Comparison of ENCODE assay signal across 25 cellular contexts in the genomic region with DNA sequence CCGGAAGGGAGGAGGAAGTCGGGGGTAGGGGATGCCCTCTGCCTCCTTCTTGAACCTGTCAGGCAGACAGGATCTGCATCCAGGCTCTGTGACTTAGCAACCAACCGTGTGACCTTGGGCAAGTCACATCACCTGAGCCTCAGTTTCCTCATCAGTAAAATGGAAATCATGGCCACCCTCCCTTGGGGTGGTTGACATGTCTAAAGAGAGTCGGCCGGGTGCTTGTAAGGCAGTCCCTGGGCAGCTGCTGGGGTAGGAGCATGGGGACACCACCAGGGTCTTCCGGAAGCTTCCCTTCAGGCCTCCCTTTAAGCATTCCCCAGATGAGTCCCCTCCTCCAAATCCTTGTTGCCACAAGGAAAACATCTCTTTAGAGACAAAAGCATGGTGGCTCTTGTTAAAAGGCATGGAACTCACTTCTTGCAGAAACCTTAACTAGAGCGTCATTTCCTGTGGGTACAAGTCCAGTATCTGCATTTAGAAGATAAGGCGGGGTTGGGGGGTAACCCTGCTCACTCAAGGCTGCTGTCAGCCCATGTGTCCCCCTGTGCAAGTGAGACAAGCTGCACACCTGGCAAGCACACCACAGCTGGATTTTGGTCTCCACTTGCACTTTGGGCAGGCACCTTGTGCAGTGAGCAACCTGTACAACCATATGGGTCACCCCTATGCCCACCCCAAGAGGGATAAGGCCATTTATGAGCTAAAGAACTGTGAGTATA. TPM values are rescaled to one million over a fixed set of nuclear protein-coding genes. Genes with fewer than 3 reads are reported as not detected.
"Had no signal": no experiment of that assay in that cellular context is flagged by ENCODE, and none has a peak within 500 bp of the region (broad histone marks: within the 10 kb centered on the region; RNA-seq: fewer than 3 reads in every experiment).

No MANE protein-coding gene starts in this region.

- H3K27me3 ChIP-seq: body of pancreas, pancreas, sigmoid colon had no signal

- H3K36me3 ChIP-seq: heart left ventricle, pancreas, sigmoid colon, thoracic aorta, WERI-Rb-1 had no signal

- H3K27ac ChIP-seq: body of pancreas, dorsolateral prefrontal cortex, heart left ventricle, pancreas, psoas muscle, sigmoid colon, thoracic aorta, WERI-Rb-1 had no signal

- ATAC-seq: activated CD8-positive, alpha-beta memory T cell treated with anti-CD3 and anti-CD28 coated beads, Interleukin-2, amount 10 ng/mL, durations not matched to agents 7 days and 5 days; activated CD8-positive, alpha-beta T cell treated with anti-CD3 and anti-CD28 coated beads for 36 hours; activated naive CD4-positive, alpha-beta T cell treated with anti-CD3 and anti-CD28 coated beads, Interleukin-2, amount 50 U/mL, for 72 hours; body of pancreas; effector memory CD8-positive, alpha-beta T cell; heart left ventricle; pancreas; psoas muscle; stimulated activated effector memory CD8-positive, alpha-beta T cell treated with anti-CD3 and anti-CD28 coated beads, Interleukin-12 subunit alpha, Interleukin-12 subunit beta, amount 100 ng/mL, for 72 hours; T-helper 17 cell had no signal

- DNase-seq: activated CD4-positive, alpha-beta T cell treated with anti-CD3 and anti-CD28 coated beads, Interleukin-2, amount 50 U/mL, for 1 hour; activated CD4-positive, CD25-positive, alpha-beta regulatory T cell treated with anti-CD3 and anti-CD28 coated beads, Interleukin-2, amount 50 U/mL, for 72 hours; activated CD8-positive, alpha-beta memory T cell treated with anti-CD3 and anti-CD28 coated beads, Interleukin-2, amount 10 ng/mL, durations not matched to agents 7 days and 5 days; activated CD8-positive, alpha-beta T cell treated with anti-CD3 and anti-CD28 coated beads for 36 hours; activated T-cell treated with anti-CD3 and anti-CD28 coated beads, Interleukin-2, amount 50 U/mL, for 48 hours; anterior cingulate cortex; body of pancreas; dorsolateral prefrontal cortex; effector memory CD8-positive, alpha-beta T cell; foreskin fibroblast; heart left ventricle; naive B cell; nephron progenitor cell; psoas muscle; sigmoid colon; small intestine; stimulated activated CD4-positive, alpha-beta T cell treated with anti-CD3 and anti-CD28 coated beads, Interleukin-4, amount 100 ng/mL, for 24 hours; T-helper 17 cell; trophoblast cell; WERI-Rb-1 had no signal

- H3K4me3 ChIP-seq: body of pancreas, dorsolateral prefrontal cortex, heart left ventricle, pancreas, psoas muscle, sigmoid colon, thoracic aorta had no signal

- H3K9me3 ChIP-seq: body of pancreas, heart left ventricle, pancreas, psoas muscle, sigmoid colon, thoracic aorta had no signal

- H3K4me1 ChIP-seq: pancreas had no signal

RNA-seq across cellular contexts. Expression of a gene that starts 49.9 kb away (rescaled TPM):
- polyA plus RNA-seq: esophagus, pancreas, small intestine had no signal
